ENCODE assay signal across 38 cellular contexts in the genomic region with DNA sequence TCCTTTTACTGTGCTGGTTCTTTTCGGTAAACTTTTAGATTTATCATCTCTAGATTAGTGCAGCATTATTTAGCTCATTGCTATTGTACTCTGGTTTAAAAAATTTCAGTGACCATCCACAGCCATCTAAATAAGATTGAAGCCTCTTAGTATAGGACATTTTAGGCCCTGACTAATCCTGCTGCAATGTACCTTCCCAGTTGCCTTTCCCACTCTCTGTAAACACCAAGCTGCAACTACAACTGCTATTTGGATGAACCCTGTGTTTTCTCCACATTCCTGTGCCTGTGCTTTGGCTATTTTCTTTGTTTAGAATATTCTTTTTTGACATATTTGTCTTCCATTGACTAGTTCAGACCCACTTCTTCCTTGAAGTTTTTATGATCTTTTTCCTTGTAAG.
"Had no signal": no experiment of that assay in that cellular context is flagged by ENCODE, and none has a peak within 500 bp of the region (broad histone marks: within the 10 kb centered on the region; RNA-seq: fewer than 3 reads in every experiment).

No MANE protein-coding gene starts in this region.

- H3K4me3 Mint-ChIP-seq: activated CD4-positive, alpha-beta memory T cell treated with anti-CD3 and anti-CD28 coated beads, Interleukin-2, amount 10 ng/mL, durations not matched to agents 7 days and 5 days; activated CD4-positive, alpha-beta T cell treated with anti-CD3 and anti-CD28 coated beads, Interleukin-2, amount 10 ng/mL, durations not matched to agents 7 days and 5 days; activated naive CD4-positive, alpha-beta T cell treated with anti-CD3 and anti-CD28 coated beads, Interleukin-2, amount 10 ng/mL, durations not matched to agents 7 days and 5 days; activated naive CD8-positive, alpha-beta T cell treated with anti-CD3 and anti-CD28 coated beads, Interleukin-2, amount 10 ng/mL, durations not matched to agents 7 days and 5 days; activated T-cell treated with anti-CD3 and anti-CD28 coated beads, Interleukin-2, amount 50 U/mL, for 24 hours; effector memory CD8-positive, alpha-beta T cell; nephron; stimulated activated naive B cell treated with anti-CD40 and anti-IgM and Interleukin-4, amounts not matched to agents 10 μg/mL and 1 μg/mL and 100 μg/mL, for 72 hours; T-helper 2 cell treated with Interferon-gamma antibody and Interleukin-4, amounts not matched to agents 5 μg/mL and 100 μg/mL, for 36 hours had no signal

- H3K27me3 ChIP-seq: breast epithelium, dorsolateral prefrontal cortex, gastrocnemius medialis, neutrophil, pancreas, stomach, suprapubic skin, tibial artery had no signal

- H3K4me3 ChIP-seq: breast epithelium, dorsolateral prefrontal cortex, gastrocnemius medialis, hepatocyte, mucosa of descending colon, pancreas, prostate gland, smooth muscle cell, stomach, suprapubic skin, tibial artery had no signal

- H3K27me3 Mint-ChIP-seq: activated CD4-positive, alpha-beta memory T cell treated with anti-CD3 and anti-CD28 coated beads, Interleukin-2, amount 10 ng/mL, durations not matched to agents 7 days and 5 days; activated CD4-positive, alpha-beta T cell treated with anti-CD3 and anti-CD28 coated beads, Interleukin-2, amount 10 ng/mL, durations not matched to agents 7 days and 5 days; activated naive CD4-positive, alpha-beta T cell treated with anti-CD3 and anti-CD28 coated beads, Interleukin-2, amount 10 ng/mL, durations not matched to agents 7 days and 5 days; activated naive CD8-positive, alpha-beta T cell treated with anti-CD3 and anti-CD28 coated beads, Interleukin-2, amount 10 ng/mL, durations not matched to agents 7 days and 5 days; activated T-cell treated with anti-CD3 and anti-CD28 coated beads, Interleukin-2, amount 50 U/mL, for 24 hours; effector memory CD8-positive, alpha-beta T cell; stimulated activated naive B cell treated with anti-CD40 and anti-IgM and Interleukin-4, amounts not matched to agents 10 μg/mL and 1 μg/mL and 100 μg/mL, for 72 hours had no signal

- FAIRE-seq: endothelial cell of umbilical vein, keratinocyte, pancreas, TTC549 had no signal

- DNase-seq: activated CD4-positive, alpha-beta memory T cell treated with anti-CD3 and anti-CD28 coated beads, Interleukin-2, amount 10 ng/mL, durations not matched to agents 7 days and 5 days; activated CD4-positive, alpha-beta T cell treated with anti-CD3 and anti-CD28 coated beads, Interleukin-2, amount 10 ng/mL, durations not matched to agents 7 days and 5 days; activated CD8-positive, alpha-beta memory T cell treated with anti-CD3 and anti-CD28 coated beads, Interleukin-2, amount 50 U/mL, for 48 hours; activated gamma-delta T cell; activated naive CD4-positive, alpha-beta T cell treated with anti-CD3 and anti-CD28 coated beads, Interleukin-2, amount 10 ng/mL, durations not matched to agents 7 days and 5 days; activated naive CD8-positive, alpha-beta T cell treated with anti-CD3 and anti-CD28 coated beads, Interleukin-2, amount 10 ng/mL, durations not matched to agents 7 days and 5 days; activated T-cell treated with anti-CD3 and anti-CD28 coated beads, Interleukin-2, amount 50 U/mL, for 24 hours; amniotic stem cell; central memory CD4-positive, alpha-beta T cell; dorsolateral prefrontal cortex; effector memory CD8-positive, alpha-beta T cell; gastrocnemius medialis; left cardiac atrium; left ventricle myocardium superior; mucosa of descending colon; retina; stimulated activated CD4-positive, alpha-beta T cell treated with anti-CD3 and anti-CD28 coated beads, Interleukin-1b, Interleukin-23, amount 100 ng/mL, for 48 hours; stimulated activated CD4-positive, alpha-beta T cell treated with anti-CD3 and anti-CD28 coated beads, Interleukin-4, amount 100 ng/mL, for 4 hours; stimulated activated CD8-positive, alpha-beta memory T cell treated with anti-CD3 and anti-CD28 coated beads, Interleukin-4, amount 100 ng/mL, for 48 hours; stimulated activated naive B cell treated with anti-CD40 and anti-IgM and Interleukin-4, amounts not matched to agents 10 μg/mL and 1 μg/mL and 100 μg/mL, for 72 hours; stomach; T-helper 1 cell; tibial artery; WERI-Rb-1 had no signal

- H3K4me1 Mint-ChIP-seq: activated CD4-positive, alpha-beta memory T cell treated with anti-CD3 and anti-CD28 coated beads, Interleukin-2, amount 10 ng/mL, durations not matched to agents 7 days and 5 days; activated CD4-positive, alpha-beta T cell treated with anti-CD3 and anti-CD28 coated beads, Interleukin-2, amount 10 ng/mL, durations not matched to agents 7 days and 5 days; activated naive CD4-positive, alpha-beta T cell treated with anti-CD3 and anti-CD28 coated beads, Interleukin-2, amount 10 ng/mL, durations not matched to agents 7 days and 5 days; activated naive CD8-positive, alpha-beta T cell treated with anti-CD3 and anti-CD28 coated beads, Interleukin-2, amount 10 ng/mL, durations not matched to agents 7 days and 5 days had no signal

- H3K9me3 ChIP-seq: neutrophil, pancreas, prostate gland, suprapubic skin, tibial artery had no signal

- H3K27ac Mint-ChIP-seq: activated CD4-positive, alpha-beta memory T cell treated with anti-CD3 and anti-CD28 coated beads, Interleukin-2, amount 10 ng/mL, durations not matched to agents 7 days and 5 days; activated CD4-positive, alpha-beta T cell treated with anti-CD3 and anti-CD28 coated beads, Interleukin-2, amount 10 ng/mL, durations not matched to agents 7 days and 5 days; activated naive CD4-positive, alpha-beta T cell treated with anti-CD3 and anti-CD28 coated beads, Interleukin-2, amount 10 ng/mL, durations not matched to agents 7 days and 5 days; activated naive CD8-positive, alpha-beta T cell treated with anti-CD3 and anti-CD28 coated beads, Interleukin-2, amount 10 ng/mL, durations not matched to agents 7 days and 5 days; activated T-cell treated with anti-CD3 and anti-CD28 coated beads, Interleukin-2, amount 50 U/mL, for 24 hours; effector memory CD8-positive, alpha-beta T cell; nephron; stimulated activated naive B cell treated with anti-CD40 and anti-IgM and Interleukin-4, amounts not matched to agents 10 μg/mL and 1 μg/mL and 100 μg/mL, for 72 hours; T-helper 2 cell treated with Interferon-gamma antibody and Interleukin-4, amounts not matched to agents 5 μg/mL and 100 μg/mL, for 36 hours had no signal

- H3K27ac ChIP-seq: breast epithelium, dorsolateral prefrontal cortex, gastrocnemius medialis, hepatocyte, neutrophil, pancreas, prostate gland, stomach, suprapubic skin, tibial artery, WERI-Rb-1 had no signal

- H3K4me2 ChIP-seq: hepatocyte, smooth muscle cell had no signal

- H3K36me3 Mint-ChIP-seq: activated naive CD4-positive, alpha-beta T cell treated with anti-CD3 and anti-CD28 coated beads, Interleukin-2, amount 10 ng/mL, durations not matched to agents 7 days and 5 days; activated naive CD8-positive, alpha-beta T cell treated with anti-CD3 and anti-CD28 coated beads, Interleukin-2, amount 10 ng/mL, durations not matched to agents 7 days and 5 days had no signal

- ATAC-seq: activated CD4-positive, CD25-positive, alpha-beta regulatory T cell treated with anti-CD3 and anti-CD28 coated beads, Interleukin-2, amount 50 U/mL, for 24 hours; effector memory CD8-positive, alpha-beta T cell; gastrocnemius medialis; left ventricle myocardium superior; mucosa of descending colon; pancreas; sciatic nerve; stimulated activated naive B cell treated with anti-CD40 and anti-IgM and Interleukin-4, amounts not matched to agents 10 μg/mL and 1 μg/mL and 100 μg/mL, for 72 hours had no signal

- H3K36me3 ChIP-seq: breast epithelium, gastrocnemius medialis, neutrophil, pancreas, prostate gland, stomach, suprapubic skin, tibial artery, WERI-Rb-1 had no signal

- H3K4me1 ChIP-seq: breast epithelium, pancreas, prostate gland, suprapubic skin, tibial artery had no signal

- H3K9me3 Mint-ChIP-seq: activated T-cell treated with anti-CD3 and anti-CD28 coated beads, Interleukin-2, amount 50 U/mL, for 24 hours; effector memory CD8-positive, alpha-beta T cell; nephron had no signal
